Comparison of ENCODE assay signal across 7 cellular contexts in the genomic region with DNA sequence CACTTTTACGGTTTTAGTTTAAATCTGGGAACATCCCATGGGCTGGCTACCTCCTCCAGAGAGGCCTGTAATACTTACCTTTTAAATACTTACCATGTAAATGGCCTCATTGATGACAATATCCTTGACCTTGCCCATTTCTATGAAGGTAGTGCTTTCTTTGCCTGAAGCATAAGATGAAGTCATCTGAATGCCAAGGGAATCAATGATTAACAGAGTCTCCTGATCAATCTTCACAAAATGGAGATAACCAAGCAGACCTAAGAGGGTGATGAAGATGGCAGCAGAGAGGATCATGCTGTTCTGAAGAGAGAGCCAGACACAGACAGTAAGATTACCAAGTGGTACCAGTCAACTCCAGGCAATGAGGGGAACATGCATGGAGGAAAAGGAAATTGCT. TPM values are rescaled to one million over a fixed set of nuclear protein-coding genes. Genes with fewer than 3 reads are reported as not detected.
DNase-seq lines count a peak whose midpoint lies in the region; ATAC-seq, FAIRE-seq and TF ChIP-seq lines count a peak whose summit lies in the region.
"Not testable (repeated sequence)": the region's sequence is repeated elsewhere in the genome, so short reads cannot be mapped to it uniquely, and the experiment has no call there.

No MANE protein-coding gene starts in this region.

- intact Hi-C loops in CD8-positive, alpha-beta T cell (cut with DNase I, micrococcal nuclease); GM12878 (cut with micrococcal nuclease; ENCODE audit: unreplicated experiment); HepG2 (cut with micrococcal nuclease; ENCODE audit: unreplicated experiment): not testable (repeated sequence)

- CTCF ChIA-PET in CD8-positive, alpha-beta T cell (lab: Charles Lee) = interaction anchor here (0.8 to 1.2 kb wide), 2 partner anchors 21 to 111 kb away, joined by 3 read pairs; no protein-coding TSS in a partner anchor
- CTCF ChIA-PET in GM12878 (lab: Yijun Ruan, JAX) = interaction anchor here (1.2 to 1.6 kb wide), 2 partner anchors 9 to 111 kb away, joined by 3 to 4 read pairs; no protein-coding TSS in a partner anchor
- CTCF ChIA-PET in HepG2 (lab: Yijun Ruan, JAX; ENCODE audit: low intra/inter-chr PET ratio, low total read pairs) = not testable (repeated sequence)

- H3K36me3 Mint-ChIP-seq in CD8-positive, alpha-beta T cell = peaks cover 59% of the 10 kb centered on the region

- not testable (repeated sequence) for H3K4me1 ChIP-seq in CD8-positive, alpha-beta T cell (ENCODE audit: insufficient read depth, low read length); GM12878 (ENCODE audit: control insufficient read depth, insufficient read depth, low read length)
- H3K4me1 ChIP-seq in HepG2 (ENCODE audit: insufficient read depth, low read length) = peaks cover 36% of the 10 kb centered on the region

- not testable (repeated sequence) for DNase-seq in CD8-positive, alpha-beta T cell; GM12891 (ENCODE audit: insufficient read length, low spot score); HTR-8/SVneo (ENCODE audit: insufficient read length, low spot score); GM12878 (ENCODE audit: low read depth, low spot score)
- peak; percentile 67 for DNase-seq in kidney tubule cell (ENCODE audit: low spot score)
- peak; percentile 46 for DNase-seq in HepG2 (ENCODE audit: low spot score)
- DNase-seq in renal cortical epithelial cell (ENCODE audit: low read depth) = peak; percentile 58

- 0% methylated on average over 1 of the region's 1 CpG for WGBS in GM12878 (ENCODE audit: insufficient coverage, insufficient replicate concordance, low lambda C conversion rate, missing lambda C conversion rate)
- WGBS in HepG2 (ENCODE audit: low lambda C conversion rate) = 3% methylated on average over 1 of the region's 1 CpG

- H4K20me1 ChIP-seq in GM12878 (ENCODE audit: control insufficient read depth, insufficient read depth); HepG2 (ENCODE audit: insufficient read depth, low read length): not testable (repeated sequence)

- in situ Hi-C loops in GM12878 (cut with MboI); HepG2 (cut with HindIII; ENCODE audit: extremely low pct_ligation_motif_present, low pct_unique_long_range_greater_than_20kb): not testable (repeated sequence)

- H3K27ac Mint-ChIP-seq in CD8-positive, alpha-beta T cell = peak overlapping the region; percentile 52

- not testable (repeated sequence) for H3K4me3 Mint-ChIP-seq in CD8-positive, alpha-beta T cell

- TF ChIP-seq POLR2A in GM12891 (IDR thresholded peaks at IDR 0.05; ENCODE audit: low read depth, low read length); GM12878 (IDR thresholded peaks at IDR 0.05; ENCODE audit: low read depth, low read length); HepG2 (IDR thresholded peaks at IDR 0.05; ENCODE audit: insufficient read depth in 1 of 2, low read depth in 2 of 2, low read length in 2 of 2): not testable (repeated sequence)

- FAIRE-seq in GM12891 (lab: Jason Lieb, UNC) (peak; percentile 58), HTR-8/SVneo (lab: Jason Lieb, UNC) (peak; percentile 80), GM12878 (lab: Jason Lieb, UNC) (peak; percentile 64)
- not testable (repeated sequence) for FAIRE-seq in HepG2 (lab: Jason Lieb, UNC)

- not testable (repeated sequence) for H2AFZ ChIP-seq in GM12878 (ENCODE audit: control insufficient read depth, low read depth, low read length); HepG2 (ENCODE audit: low read length)

- H3K9me3 Mint-ChIP-seq in CD8-positive, alpha-beta T cell = not testable (repeated sequence)

- H3K9me3 ChIP-seq in CD8-positive, alpha-beta T cell (ENCODE audit: low read length); GM12878 (replicated peaks; ENCODE audit: control insufficient read depth, insufficient read depth, low read length); HepG2 (ENCODE audit: low read length): not testable (repeated sequence)

- SMC1A ChIA-PET in GM12878 (lab: Charles Lee; ENCODE audit: uncharacterized antibody, unreplicated experiment) = not testable (repeated sequence)

- ATAC-seq in CD8-positive, alpha-beta T cell; GM12878: not testable (repeated sequence)
- ATAC-seq in HepG2 = 0 out of 3 replicates have a peak, but pooled peaks have one; percentile 45

- H3K27me3 Mint-ChIP-seq in CD8-positive, alpha-beta T cell (ENCODE audit: low read depth) = not testable (repeated sequence)

- not testable (repeated sequence) for H3K79me2 ChIP-seq in GM12878 (ENCODE audit: control insufficient read depth, insufficient read depth, low read length); HepG2 (ENCODE audit: insufficient read depth, low read length)

- not testable (repeated sequence) for TF ChIP-seq RAD21 in GM12878 (IDR thresholded peaks at IDR 0.05; ENCODE audit: insufficient read depth, low read depth, low read length); HepG2 (CRISPR knock-in tag; IDR thresholded peaks at IDR 0.05)

- H3K27ac ChIP-seq in CD8-positive, alpha-beta T cell (ENCODE audit: low read depth, low read length); GM12878 (ENCODE audit: control insufficient read depth, insufficient read depth); HepG2 (ENCODE audit: extremely low read length, insufficient read depth, low read length): not testable (repeated sequence)

- not testable (repeated sequence) for TF ChIP-seq EP300 in GM12878 (IDR thresholded peaks at IDR 0.05; ENCODE audit: borderline replicate concordance in 1 of 2, control insufficient read depth in 1 of 2, low read depth in 2 of 2, low read length in 2 of 2); HepG2 (IDR thresholded peaks at IDR 0.05; ENCODE audit: low read depth in 2 of 2, low read length in 2 of 2); HepG2 (CRISPR knock-in tag; IDR thresholded peaks at IDR 0.05; ENCODE audit: borderline replicate concordance)

- POLR2A ChIA-PET in CD8-positive, alpha-beta T cell (lab: Charles Lee); GM12878 (lab: Charles Lee); HepG2 (lab: Yijun Ruan, JAX): not testable (repeated sequence)

- H3K4me2 ChIP-seq in GM12878 (ENCODE audit: control insufficient read depth, insufficient read depth) = not testable (repeated sequence)
- peak overlapping the region; percentile 11; the same call in 1 of the 2 replicates for H3K4me2 ChIP-seq in HepG2 (ENCODE audit: low read depth, low read length)

- TF ChIP-seq CTCF in CD8-positive, alpha-beta T cell (IDR thresholded peaks at IDR 0.05); GM12878 (IDR thresholded peaks at IDR 0.05 in 2 of 3, conservative IDR thresholded peaks at IDR 0.05 in 1 of 3; ENCODE audit: control insufficient read depth in 2 of 3, extremely low read depth in 1 of 3, insufficient read depth in 1 of 3, low read depth in 3 of 3, low read length in 3 of 3); HepG2 (CRISPR knock-in tag; IDR thresholded peaks at IDR 0.05): not testable (repeated sequence)

- RAD21 ChIA-PET in GM12878 (lab: Charles Lee; ENCODE audit: unreplicated experiment) = interaction anchor here (0.9 kb wide), 1 partner anchor 73 kb away, joined by 3 read pairs; no protein-coding TSS in a partner anchor

- not testable (repeated sequence) for H3K9ac ChIP-seq in GM12878 (ENCODE audit: control insufficient read depth, insufficient read depth, low read length); HepG2 (ENCODE audit: insufficient read depth, low read depth, low read length)

- not testable (repeated sequence) for H3K27me3 ChIP-seq in CD8-positive, alpha-beta T cell (ENCODE audit: insufficient read depth, low read length); GM12878 (replicated peaks in 1 of 2; ENCODE audit: control insufficient read depth in 2 of 2, insufficient read depth in 2 of 2, low read length in 1 of 2); HepG2 (ENCODE audit: control insufficient read depth in 1 of 2, insufficient read depth in 2 of 2, low read length in 2 of 2)

- H3K4me1 Mint-ChIP-seq in CD8-positive, alpha-beta T cell (ENCODE audit: low read depth) = peaks cover 31% of the 10 kb centered on the region

- not testable (repeated sequence) for BruUV-seq in GM12878 (replicated peaks; lab: Mats Ljungman, UMichigan); HepG2 (replicated peaks; lab: Mats Ljungman, UMichigan)

- H3K36me3 ChIP-seq in CD8-positive, alpha-beta T cell (ENCODE audit: insufficient read depth, low read length) = peaks cover 12% of the 10 kb centered on the region
- H3K36me3 ChIP-seq in GM12878 (ENCODE audit: control insufficient read depth in 2 of 2, insufficient read depth in 2 of 2, low read length in 1 of 2); HepG2 (replicated peaks in 1 of 2; ENCODE audit: control insufficient read depth in 1 of 2, insufficient read depth in 2 of 2, low read length in 2 of 2): not testable (repeated sequence)

- H3K4me3 ChIP-seq in CD8-positive, alpha-beta T cell (ENCODE audit: low read depth, low read length); GM12878; HepG2 (replicated peaks in 1 of 3; ENCODE audit: insufficient read depth in 1 of 3, low read depth in 2 of 3, low read length in 3 of 3): not testable (repeated sequence)

RNA-seq across cellular contexts. Expression of gene PIGH, which starts 6.4 kb away (rescaled TPM):
- total RNA-seq in CD8-positive, alpha-beta T cell = 10 to 100 TPM; 66.0 to 67.8 TPM
- 16.2 TPM for polyA plus RNA-seq in GM12891 (2012; ENCODE audit: low read depth, missing spikeins)
- total RNA-seq in GM12878 (2013; cell fraction: nucleolus; rRNA removed) = 36.2 and 37.4 TPM in 2 replicates
- total RNA-seq in GM12878 (2014; rRNA removed) (26.5 and 29.9 TPM in 2 replicates), GM12878 (2014; rRNA removed; fragmentation: Illumina TruSeq; extraction: Trizol) (17.6 and 19.3 TPM in 2 replicates), GM12878 (2021) (16.6 and 19.4 TPM in 2 replicates), HepG2 (2016; rRNA removed; fragmentation: Illumina TruSeq; extraction: Trizol) (18.7 and 30.0 TPM in 2 replicates), renal cortical epithelial cell (10.9 and 14.0 TPM in 2 replicates)
- 15.3 TPM for polyA plus RNA-seq in GM12878 (2011; ENCODE audit: low read depth)
- polyA plus RNA-seq in GM12878 (2011; rRNA removed) (46.6 and 52.3 TPM in 2 replicates), GM12878 (2014; fragmentation: Illumina TruSeq; extraction: Trizol) (19.5 and 22.8 TPM in 2 replicates), GM12878 (2014; fragmentation: Nextera tagmentation; extraction: Ambion mirVana) (10 to 100 TPM; 15.5 to 17.8 TPM), GM12878 (2014; rRNA removed) (34.4 and 41.7 TPM in 2 replicates), GM12878 (2016; fragmentation: Nextera tagmentation; extraction: Ambion mirVana) (10 to 100 TPM; 25.0 to 26.5 TPM), HepG2 (2011; rRNA removed) (43.5 and 53.6 TPM in 2 replicates)
- 38.0 and 92.9 TPM in 2 replicates for polyA plus RNA-seq in GM12878 (2011; cell fraction: cytosol; rRNA removed)
- 138 and 169 TPM in 2 replicates for polyA plus RNA-seq in GM12878 (2011; cell fraction: nucleus; rRNA removed)
- polyA plus RNA-seq in GM12878 (2012) = 18.5 and 19.9 TPM in 2 replicates
- 21.1 and 22.1 TPM in 2 replicates for polyA minus RNA-seq in GM12878 (2011; rRNA and poly(A)+ RNA removed)
- 11.9 and 13.6 TPM in 2 replicates for polyA minus RNA-seq in GM12878 (2011; cell fraction: cytosol; rRNA and poly(A)+ RNA removed)
- polyA minus RNA-seq in GM12878 (2011; cell fraction: nucleus; rRNA and poly(A)+ RNA removed) = 13.3 and 21.0 TPM in 2 replicates
- total RNA-seq in HepG2 (2016; cell fraction: cytosol; rRNA removed; fragmentation: Illumina TruSeq; extraction: Trizol; ENCODE audit: low read depth) = 23.7 and 27.0 TPM in 2 replicates
- total RNA-seq in HepG2 (2016; cell fraction: insoluble cytoplasmic fraction; rRNA removed; fragmentation: Illumina TruSeq; extraction: Trizol) = 19.2 and 31.7 TPM in 2 replicates
- total RNA-seq in HepG2 (2016; cell fraction: membrane; rRNA removed; fragmentation: Illumina TruSeq; extraction: Trizol) = 32.7 and 35.6 TPM in 2 replicates
- 30.3 and 31.6 TPM in 2 replicates for total RNA-seq in HepG2 (2016; cell fraction: nucleus; rRNA removed; fragmentation: Illumina TruSeq; extraction: Trizol)
- 27.5 and 43.0 TPM in 2 replicates for polyA plus RNA-seq in HepG2 (2011; cell fraction: cytosol; rRNA removed)
- 107 and 111 TPM in 2 replicates for polyA plus RNA-seq in HepG2 (2011; cell fraction: nucleus; rRNA removed)
- polyA plus RNA-seq in HepG2 (2012) = 25.2 and 35.2 TPM in 2 replicates
- polyA plus RNA-seq in HepG2 (2016; cell fraction: cytosol; fragmentation: Illumina TruSeq; extraction: Trizol; ENCODE audit: low read depth) = 24.8 and 31.5 TPM in 2 replicates
- 17.9 and 20.6 TPM in 2 replicates for polyA plus RNA-seq in HepG2 (2016; cell fraction: insoluble cytoplasmic fraction; fragmentation: Illumina TruSeq; extraction: Trizol; ENCODE audit: low read depth)
- polyA plus RNA-seq in HepG2 (2016; cell fraction: membrane; fragmentation: Illumina TruSeq; extraction: Trizol; ENCODE audit: low read depth) = 29.8 and 32.1 TPM in 2 replicates
- 61.7 and 63.3 TPM in 2 replicates for polyA plus RNA-seq in HepG2 (2016; cell fraction: nucleus; fragmentation: Illumina TruSeq; extraction: Trizol; ENCODE audit: insufficient read depth, low read depth)
- 16.6 and 25.0 TPM in 2 replicates for polyA minus RNA-seq in HepG2 (2011; rRNA and poly(A)+ RNA removed; ENCODE audit: low replicate concordance)
- polyA minus RNA-seq in HepG2 (2011; cell fraction: cytosol; rRNA and poly(A)+ RNA removed) = 19.3 and 21.0 TPM in 2 replicates
- 10.9 and 17.5 TPM in 2 replicates for polyA minus RNA-seq in HepG2 (2011; cell fraction: nucleus; rRNA and poly(A)+ RNA removed)

RNA-seq across cellular contexts. Expression of gene ARG2, which starts 26.1 kb away (rescaled TPM):
- total RNA-seq in CD8-positive, alpha-beta T cell = 1 to 10 TPM; 1.5 to 3.7 TPM
- polyA plus RNA-seq in GM12891 (2012; ENCODE audit: low read depth, missing spikeins) = 1.5 TPM
- 2.2 and 3.0 TPM in 2 replicates for total RNA-seq in GM12878 (2013; cell fraction: nucleolus; rRNA removed)
- total RNA-seq in GM12878 (2014; rRNA removed) = 0.96 and 2.1 TPM in 2 replicates
- total RNA-seq in GM12878 (2014; rRNA removed; fragmentation: Illumina TruSeq; extraction: Trizol) = 0.81 and 0.88 TPM in 2 replicates
- 0.85 and 0.93 TPM in 2 replicates for total RNA-seq in GM12878 (2021)
- 1.4 TPM for polyA plus RNA-seq in GM12878 (2011; ENCODE audit: low read depth)
- 7.8 and 8.9 TPM in 2 replicates for polyA plus RNA-seq in GM12878 (2011; rRNA removed)
- 5.3 and 6.3 TPM in 2 replicates for polyA plus RNA-seq in GM12878 (2011; cell fraction: cytosol; rRNA removed)
- 2.0 and 7.1 TPM in 2 replicates for polyA plus RNA-seq in GM12878 (2011; cell fraction: nucleus; rRNA removed)
- 1.4 and 2.4 TPM in 2 replicates for polyA plus RNA-seq in GM12878 (2012)
- 1.5 and 1.6 TPM in 2 replicates for polyA plus RNA-seq in GM12878 (2014; fragmentation: Illumina TruSeq; extraction: Trizol)
- polyA plus RNA-seq in GM12878 (2014; fragmentation: Nextera tagmentation; extraction: Ambion mirVana) = 1 to 10 TPM; 2.1 to 3.2 TPM
- polyA plus RNA-seq in GM12878 (2014; rRNA removed) = 0.74 and 1.8 TPM in 2 replicates
- polyA plus RNA-seq in GM12878 (2016; fragmentation: Nextera tagmentation; extraction: Ambion mirVana) = 1 to 10 TPM in 1 of 2 experiments, under 1 TPM in 1; 0.48 to 1.2 TPM
- 4.7 and 5.3 TPM in 2 replicates for polyA minus RNA-seq in GM12878 (2011; rRNA and poly(A)+ RNA removed)
- 1.4 and 2.5 TPM in 2 replicates for polyA minus RNA-seq in GM12878 (2011; cell fraction: cytosol; rRNA and poly(A)+ RNA removed)
- 1.8 and 1.9 TPM in 2 replicates for polyA minus RNA-seq in GM12878 (2011; cell fraction: nucleus; rRNA and poly(A)+ RNA removed)
- total RNA-seq in HepG2 (2016; rRNA removed; fragmentation: Illumina TruSeq; extraction: Trizol) = 37.5 and 59.7 TPM in 2 replicates
- total RNA-seq in HepG2 (2016; cell fraction: cytosol; rRNA removed; fragmentation: Illumina TruSeq; extraction: Trizol; ENCODE audit: low read depth) = 6.3 and 7.7 TPM in 2 replicates
- total RNA-seq in HepG2 (2016; cell fraction: insoluble cytoplasmic fraction; rRNA removed; fragmentation: Illumina TruSeq; extraction: Trizol) = 39.6 and 59.5 TPM in 2 replicates
- total RNA-seq in HepG2 (2016; cell fraction: membrane; rRNA removed; fragmentation: Illumina TruSeq; extraction: Trizol) = 11.9 and 12.9 TPM in 2 replicates
- 15.1 and 17.4 TPM in 2 replicates for total RNA-seq in HepG2 (2016; cell fraction: nucleus; rRNA removed; fragmentation: Illumina TruSeq; extraction: Trizol)
- 71.2 and 73.6 TPM in 2 replicates for polyA plus RNA-seq in HepG2 (2011; rRNA removed)
- polyA plus RNA-seq in HepG2 (2011; cell fraction: cytosol; rRNA removed) = 60.1 and 70.4 TPM in 2 replicates
- 17.5 and 19.4 TPM in 2 replicates for polyA plus RNA-seq in HepG2 (2011; cell fraction: nucleus; rRNA removed)
- polyA plus RNA-seq in HepG2 (2012) = 40.9 and 79.8 TPM in 2 replicates
- 6.2 and 6.3 TPM in 2 replicates for polyA plus RNA-seq in HepG2 (2016; cell fraction: cytosol; fragmentation: Illumina TruSeq; extraction: Trizol; ENCODE audit: low read depth)
- 53.1 and 54.4 TPM in 2 replicates for polyA plus RNA-seq in HepG2 (2016; cell fraction: insoluble cytoplasmic fraction; fragmentation: Illumina TruSeq; extraction: Trizol; ENCODE audit: low read depth)
- 9.5 and 9.6 TPM in 2 replicates for polyA plus RNA-seq in HepG2 (2016; cell fraction: membrane; fragmentation: Illumina TruSeq; extraction: Trizol; ENCODE audit: low read depth)
- polyA plus RNA-seq in HepG2 (2016; cell fraction: nucleus; fragmentation: Illumina TruSeq; extraction: Trizol; ENCODE audit: insufficient read depth, low read depth) = 17.5 and 21.2 TPM in 2 replicates
- polyA minus RNA-seq in HepG2 (2011; rRNA and poly(A)+ RNA removed; ENCODE audit: low replicate concordance) = 30.7 and 305 TPM in 2 replicates
- polyA minus RNA-seq in HepG2 (2011; cell fraction: cytosol; rRNA and poly(A)+ RNA removed) = 47.9 and 62.8 TPM in 2 replicates
- polyA minus RNA-seq in HepG2 (2011; cell fraction: nucleus; rRNA and poly(A)+ RNA removed) = 28.6 and 33.4 TPM in 2 replicates
- total RNA-seq in renal cortical epithelial cell = 4.5 and 17.4 TPM in 2 replicates
